ENCODE assay signal across 18 cellular contexts in genomic region chr6:10640402-10640801, GRCh38. TPM values are rescaled to one million over a fixed set of nuclear protein-coding genes. Genes with fewer than 3 reads are reported as not detected.
"Had no signal": no experiment of that assay in that cellular context is flagged by ENCODE, and none has a peak within 500 bp of the region (broad histone marks: within the 10 kb centered on the region; RNA-seq: fewer than 3 reads in every experiment).

No MANE protein-coding gene starts in this region.

- H3K4me1 ChIP-seq: Peyer's patch, SJCRH30 had no signal

- H3K9ac ChIP-seq: KMS-11 had no signal

- H3K36me3 ChIP-seq: Peyer's patch, SJCRH30 had no signal

- H3K4me2 ChIP-seq: KMS-11, PC-9 had no signal

- H3K27me3 ChIP-seq: Peyer's patch, SJCRH30 had no signal

- H3K4me3 ChIP-seq: PC-9, Peyer's patch, SJCRH30 had no signal

- ATAC-seq: Right ventricle myocardium inferior, SK-N-SH treated with all-trans-retinoic acid at 6 μM for 48 hours had no signal

- H3K27ac ChIP-seq: KMS-11, PC-9, Peyer's patch, SJCRH30 had no signal

- H3K9me3 ChIP-seq: Peyer's patch, SJCRH30 had no signal

- DNase-seq: IMR-90, Kasumi-1, MM.1S, NCI-H1092 treated with DMSO at 0.1 percent for 48 hours, NCI-H1436, NCI-H187, NCI-H2029 treated with DMSO at 0.1 percent for 48 hours, NCI-H2171 treated with DMSO at 0.1 percent for 48 hours, NCI-H524, NCI-H69, NCI-H774, PC-9, Peyer's patch, SHP77 treated with DMSO at 0.1 percent for 48 hours, SJCRH30 had no signal

- H2AFZ ChIP-seq: PC-9 had no signal

RNA-seq across cellular contexts. Expression of gene C6orf52, which starts 54.0 kb away (rescaled TPM):
- total RNA-seq: IMR-90, Peyer's patch, SJCRH30 had no signal
